In genomic region chr3:190258634-190259033, GRCh38 we compare ENCODE assay signal across 1 cellular context.
TF ChIP-seq lines count a peak whose summit lies in the region.

No MANE protein-coding gene starts in this region.

TF ChIP-seq in IMR-90, 13 proteins besides CTCF, POLR2A, EP300 and RAD21 (continued from another document):
- TF ChIP-seq, protein P1, sequence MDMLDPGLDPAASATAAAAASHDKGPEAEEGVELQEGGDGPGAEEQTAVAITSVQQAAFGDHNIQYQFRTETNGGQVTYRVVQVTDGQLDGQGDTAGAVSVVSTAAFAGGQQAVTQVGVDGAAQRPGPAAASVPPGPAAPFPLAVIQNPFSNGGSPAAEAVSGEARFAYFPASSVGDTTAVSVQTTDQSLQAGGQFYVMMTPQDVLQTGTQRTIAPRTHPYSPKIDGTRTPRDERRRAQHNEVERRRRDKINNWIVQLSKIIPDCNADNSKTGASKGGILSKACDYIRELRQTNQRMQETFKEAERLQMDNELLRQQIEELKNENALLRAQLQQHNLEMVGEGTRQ (IDR thresholded peaks at IDR 0.05; ENCODE audit: low read depth, low read length): no peak
- no peak for TF ChIP-seq MXI1 (IDR thresholded peaks at IDR 0.05; ENCODE audit: borderline replicate concordance, low read depth, low read length)
- no peak for TF ChIP-seq CEBPB (IDR thresholded peaks at IDR 0.05; ENCODE audit: low read depth, low read length)
- TF ChIP-seq MAFK (IDR thresholded peaks at IDR 0.05; ENCODE audit: low read depth, low read length): no peak
